Comparison of ENCODE assay signal across 16 cellular contexts in genomic region chr5:133368009-133368408, GRCh38.
"Had no signal": no experiment of that assay in that cellular context is flagged by ENCODE, and none has a peak within 500 bp of the region (broad histone marks: within the 10 kb centered on the region; RNA-seq: fewer than 3 reads in every experiment).

No MANE protein-coding gene starts in this region.

- H3K36me3 ChIP-seq: cardiac muscle cell, esophagus squamous epithelium, gastroesophageal sphincter, stomach had no signal

- H3K4me3 Mint-ChIP-seq: natural killer cell treated with Interleukin-12 subunit alpha and Interleukin-12 subunit beta and Interleukin-15 and Interleukin-18, amount 100 ng/mL, for 72 hours had no signal

- DNase-seq: esophagus squamous epithelium; foreskin fibroblast; glutamatergic neuron; kidney; left colon; mucosa of descending colon; right cardiac atrium; small intestine; stimulated activated CD4-positive, alpha-beta T cell treated with anti-CD3 and anti-CD28 coated beads, Interleukin-12 subunit alpha, Interleukin-12 subunit beta, amount 100 ng/mL, for 4 hours; stimulated activated naive CD4-positive, alpha-beta T cell; stomach; substantia nigra; trophoblast cell had no signal

- H3K9me3 Mint-ChIP-seq: natural killer cell treated with Interleukin-12 subunit alpha and Interleukin-12 subunit beta and Interleukin-15 and Interleukin-18, amount 100 ng/mL, for 72 hours had no signal

- H3K9me3 ChIP-seq: esophagus squamous epithelium, gastroesophageal sphincter, mucosa of descending colon, stomach had no signal

- H3K4me1 ChIP-seq: gastroesophageal sphincter, stomach had no signal

- H3K27ac Mint-ChIP-seq: natural killer cell treated with Interleukin-12 subunit alpha and Interleukin-12 subunit beta and Interleukin-15 and Interleukin-18, amount 100 ng/mL, for 72 hours had no signal

- H3K36me3 Mint-ChIP-seq: natural killer cell treated with Interleukin-12 subunit alpha and Interleukin-12 subunit beta and Interleukin-15 and Interleukin-18, amount 100 ng/mL, for 72 hours had no signal

- H3K27ac ChIP-seq: cardiac muscle cell, esophagus squamous epithelium, gastroesophageal sphincter, stomach had no signal

- FAIRE-seq: kidney, small intestine had no signal

- H3K4me3 ChIP-seq: cardiac muscle cell, esophagus squamous epithelium, gastroesophageal sphincter, mucosa of descending colon, stomach had no signal

- ATAC-seq: gastroesophageal sphincter, left colon, mucosa of descending colon, right cardiac atrium had no signal

- H3K27me3 ChIP-seq: cardiac muscle cell, esophagus squamous epithelium had no signal
